In the genomic region with DNA sequence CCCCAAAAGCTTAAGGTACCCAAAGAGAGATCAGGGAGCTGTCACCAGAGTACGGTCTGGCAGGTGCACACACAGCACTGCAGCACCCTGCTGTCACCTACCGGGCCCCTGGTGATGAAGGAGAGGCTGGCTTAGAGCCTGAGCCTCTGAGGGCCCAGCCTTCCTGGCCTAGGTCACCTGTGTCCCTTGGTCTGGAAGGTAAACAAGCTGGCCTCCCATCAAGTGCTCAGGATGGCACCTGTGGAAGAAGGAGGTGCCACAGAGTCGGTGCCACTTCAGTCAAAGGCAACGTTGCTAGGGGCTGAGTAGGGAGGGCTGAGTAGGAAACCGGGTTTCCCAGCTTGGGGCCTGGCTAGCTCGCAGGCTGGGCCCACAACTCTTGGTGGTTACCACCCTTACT, we compare ENCODE assay signal across 26 cellular contexts.
"Had no signal": no experiment of that assay in that cellular context is flagged by ENCODE, and none has a peak within 500 bp of the region (broad histone marks: within the 10 kb centered on the region; RNA-seq: fewer than 3 reads in every experiment).

No MANE protein-coding gene starts in this region.

- H3K36me3 ChIP-seq: left ventricle myocardium inferior, neutrophil, ovary, right atrium auricular region, thoracic aorta, upper lobe of left lung had no signal

- H3K4me1 ChIP-seq: left ventricle myocardium inferior, psoas muscle, right atrium auricular region, spleen had no signal

- H3K27ac ChIP-seq: left ventricle myocardium inferior, neutrophil, ovary, psoas muscle, right atrium auricular region, spleen, thoracic aorta, upper lobe of left lung had no signal

- H3K9me3 ChIP-seq: left ventricle myocardium inferior, neutrophil, ovary, psoas muscle, right atrium auricular region, spleen, thoracic aorta, upper lobe of left lung had no signal

- H3K9me3 Mint-ChIP-seq: activated B cell treated with CpG ODN at 0.5 μM for 24 hours; activated naive CD8-positive, alpha-beta T cell treated with anti-CD3 and anti-CD28 coated beads for 36 hours; activated T-cell treated with anti-CD3 and anti-CD28 coated beads, Interleukin-2, amount 50 U/mL, for 4 hours; activated T-helper 2 cell treated with anti-CD3 and anti-CD28 coated beads, Interferon-gamma antibody, Interleukin-2, Interleukin-4, amounts not matched to agents 10 μg/mL and 5 μg/mL and 100 μg/mL, durations not matched to agents 14 hours and 24 hours and 36 hours; natural killer cell treated with Interleukin-12 subunit alpha and Interleukin-12 subunit beta and Interleukin-15 and Interleukin-18, amount 100 ng/mL, for 72 hours had no signal

- H3K4me3 Mint-ChIP-seq: activated B cell treated with CpG ODN at 0.5 μM for 24 hours; activated naive CD8-positive, alpha-beta T cell treated with anti-CD3 and anti-CD28 coated beads for 36 hours; activated T-cell treated with anti-CD3 and anti-CD28 coated beads, Interleukin-2, amount 50 U/mL, for 4 hours; natural killer cell treated with Interleukin-12 subunit alpha and Interleukin-12 subunit beta and Interleukin-15 and Interleukin-18, amount 100 ng/mL, for 72 hours had no signal

- ATAC-seq: activated T-cell treated with anti-CD3 and anti-CD28 coated beads, Interleukin-2, amount 50 U/mL, for 4 hours; esophagus mucosa; natural killer cell treated with Interleukin-12 subunit alpha and Interleukin-12 subunit beta and Interleukin-15 and Interleukin-18, amount 100 ng/mL, for 72 hours; psoas muscle had no signal

- H3K36me3 Mint-ChIP-seq: activated naive CD8-positive, alpha-beta T cell treated with anti-CD3 and anti-CD28 coated beads for 36 hours; natural killer cell treated with Interleukin-12 subunit alpha and Interleukin-12 subunit beta and Interleukin-15 and Interleukin-18, amount 100 ng/mL, for 72 hours had no signal

- H3K4me3 ChIP-seq: left ventricle myocardium inferior, ovary, psoas muscle, right atrium auricular region, spleen, thoracic aorta, upper lobe of left lung had no signal

- H3K4me1 Mint-ChIP-seq: activated B cell treated with CpG ODN at 0.5 μM for 24 hours; activated naive CD8-positive, alpha-beta T cell treated with anti-CD3 and anti-CD28 coated beads for 36 hours had no signal

- H3K27ac Mint-ChIP-seq: activated B cell treated with CpG ODN at 0.5 μM for 24 hours; activated naive CD8-positive, alpha-beta T cell treated with anti-CD3 and anti-CD28 coated beads for 36 hours; activated T-helper 2 cell treated with anti-CD3 and anti-CD28 coated beads, Interferon-gamma antibody, Interleukin-2, Interleukin-4, amounts not matched to agents 10 μg/mL and 5 μg/mL and 100 μg/mL, durations not matched to agents 14 hours and 24 hours and 36 hours; natural killer cell treated with Interleukin-12 subunit alpha and Interleukin-12 subunit beta and Interleukin-15 and Interleukin-18, amount 100 ng/mL, for 72 hours had no signal

- DNase-seq: activated B cell treated with CpG ODN at 0.5 μM for 24 hours; activated CD4-positive, alpha-beta T cell treated with anti-CD3 and anti-CD28 coated beads for 4 hours; activated CD4-positive, alpha-beta T cell treated with anti-CD3 and anti-CD28 coated beads, Interleukin-2, amount 50 U/mL, for 48 hours; activated CD8-positive, alpha-beta memory T cell treated with anti-CD3 and anti-CD28 coated beads, Interleukin-2, amount 50 U/mL, for 48 hours; activated naive CD4-positive, alpha-beta T cell; activated naive CD8-positive, alpha-beta T cell treated with anti-CD3 and anti-CD28 coated beads for 36 hours; activated T-cell treated with anti-CD3 and anti-CD28 coated beads, Interleukin-2, amount 50 U/mL, for 4 hours; central memory CD4-positive, alpha-beta T cell; effector memory CD4-positive, alpha-beta T cell; foreskin melanocyte; left ventricle myocardium inferior; midbrain; ovary; psoas muscle; spleen; stimulated activated CD4-positive, alpha-beta T cell treated with anti-CD3 and anti-CD28 coated beads, Interleukin-4, amount 100 ng/mL, for 1 hour; stimulated activated naive CD4-positive, alpha-beta T cell treated with Interleukin-2 at 50 U/mL for 16 hours had no signal

- FAIRE-seq: astrocyte, colon had no signal
